Comparison of ENCODE assay signal across 7 cellular contexts in the genomic region with DNA sequence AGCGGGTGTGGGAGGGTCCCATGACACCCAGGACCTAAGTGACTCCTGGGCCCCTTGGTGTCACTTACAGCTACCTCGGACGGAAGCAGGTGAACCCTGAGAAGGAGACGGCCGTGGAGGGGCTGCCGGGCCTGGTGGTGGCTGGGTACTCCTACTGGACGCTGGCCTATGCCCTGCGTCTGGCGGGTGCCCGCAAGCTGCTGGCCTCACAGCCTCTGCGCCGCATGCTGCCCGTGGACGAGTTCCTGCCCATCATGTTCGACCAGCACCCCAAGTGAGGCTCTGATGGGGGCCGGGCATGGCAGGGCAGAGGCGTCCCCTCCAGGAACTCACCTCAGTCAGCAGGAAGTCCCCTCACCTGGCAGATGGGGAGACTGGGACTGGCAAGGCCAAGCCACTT.
"Had no signal": no experiment of that assay in that cellular context is flagged by ENCODE, and none has a peak within 500 bp of the region (broad histone marks: within the 10 kb centered on the region; RNA-seq: fewer than 3 reads in every experiment).

No MANE protein-coding gene starts in this region.

- H3K4me3 ChIP-seq: GM23248 had no signal

- H3K27ac ChIP-seq: GM23248, HL-60 had no signal

- ATAC-seq: HepG2 had no signal

- H2AFZ ChIP-seq: GM23248 had no signal

- H3K9ac ChIP-seq: GM23248 had no signal

- DNase-seq: GM23248, GOT3, H9, HCEC 1CT, KBM-7 had no signal
